ENCODE assay signal across 15 cellular contexts in the genomic region with DNA sequence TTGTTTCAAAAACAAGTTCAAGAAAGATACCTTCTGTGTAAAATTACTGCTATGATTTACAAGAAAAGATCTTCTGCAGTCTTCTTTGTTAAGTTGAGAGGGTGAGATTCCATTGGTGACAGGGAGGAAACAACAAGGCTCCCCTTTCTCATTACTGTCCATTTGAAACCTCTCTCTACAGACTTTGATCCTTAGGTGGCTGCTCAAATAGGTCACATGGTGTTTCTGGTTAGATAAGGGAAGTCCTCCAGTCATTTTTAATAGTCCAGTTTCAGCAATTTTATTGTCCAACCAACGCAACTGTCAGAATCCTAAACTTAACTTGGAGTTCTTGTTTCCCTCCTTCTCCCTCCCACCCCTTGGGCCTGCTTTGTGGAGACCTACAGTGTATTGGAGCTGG.
DNase-seq lines count a peak whose midpoint lies in the region; ATAC-seq and TF ChIP-seq lines count a peak whose summit lies in the region.
"Had no signal": no experiment of that assay in that cellular context is flagged by ENCODE, and none has a peak within 500 bp of the region (broad histone marks: within the 10 kb centered on the region; RNA-seq: fewer than 3 reads in every experiment).

No MANE protein-coding gene starts in this region.

- H2AK9ac ChIP-seq in IMR-90 (replicated peaks; ENCODE audit: low read depth, low read length, poor library complexity): no peak overlapping the region

- no peak overlapping the region for H3K9ac ChIP-seq in IMR-90 (ENCODE audit: low read depth, low read length)
- H3K9ac ChIP-seq in trophoblast cell (ENCODE audit: low read length): no peak overlapping the region
- H3K9ac ChIP-seq in H9 (ENCODE audit: extremely low read depth, insufficient read length, low read length): no peak overlapping the region

- H3T11ph ChIP-seq in H9 (ENCODE audit: low read length): no peak overlapping the region

- 0 out of 2 replicates have a peak, but pooled peaks cover 2% of the 10 kb centered on the region for H3K9me1 ChIP-seq in IMR-90 (ENCODE audit: insufficient read depth, low read length)

- TF ChIP-seq POLR2A in IMR-90 (IDR thresholded peaks at IDR 0.05; ENCODE audit: low read depth, low read length): no peak

- H3K4me1 ChIP-seq in IMR-90 (ENCODE audit: control insufficient read depth, insufficient read depth, low read length): peaks cover 9% of the 10 kb centered on the region
- H3K4me1 ChIP-seq in trophoblast cell (ENCODE audit: control insufficient read depth in 1 of 2, insufficient read depth in 2 of 2, low read length in 2 of 2): peaks cover 4 to 8% of the 10 kb centered on the region in 2 experiments
- peaks cover 6% of the 10 kb centered on the region; the same call in 1 of the 2 replicates for H3K4me1 ChIP-seq in H9 (ENCODE audit: insufficient read depth, low read length)

- dilution Hi-C loops in IMR-90 (cut with HindIII; ENCODE audit: low sequenced_read_pairs, unreplicated experiment): no loop called here

- H3K9me3 Mint-ChIP-seq in H9: no peaks in the 10 kb centered on the region

- H2BK12ac ChIP-seq in trophoblast cell (ENCODE audit: low read length): peak overlapping the region; percentile 4
- H2BK12ac ChIP-seq in H9 (ENCODE audit: insufficient read length, low read depth, low read length): no peak overlapping the region

- H2AK5ac ChIP-seq in IMR-90 (ENCODE audit: low read depth, low read length) (peak overlapping the region; percentile 67; the same call in 1 of the 2 replicates), trophoblast cell (ENCODE audit: low read length) (no peak overlapping the region), H9 (ENCODE audit: insufficient read length, low read length) (no peak overlapping the region)

- H3K36me3 Mint-ChIP-seq in H9 (ENCODE audit: insufficient read depth in 1 of 3, low read depth in 3 of 3): peaks cover 5 to 7% (median 6%) of the 10 kb centered on the region in 3 experiments; a peak in 4 of 7 replicates
- H3K36me3 Mint-ChIP-seq: CD14-positive monocyte had no signal

- H2BK5ac ChIP-seq in IMR-90 (ENCODE audit: low read depth, low read length, poor library complexity, severe bottlenecking) (no peak overlapping the region), trophoblast cell (ENCODE audit: low read depth, low read length, poor library complexity) (no peak overlapping the region), H9 (ENCODE audit: insufficient read length, low read length) (no peak overlapping the region)

- no peak overlapping the region for H4K12ac ChIP-seq in trophoblast cell (ENCODE audit: low read depth, low read length)

- DNase-seq in IMR-90 (no peak), epithelial cell of prostate (ENCODE audit: low read depth, low spot score) (no peak), trophoblast cell (no peak), H9 (no peak), posterior vena cava (ENCODE audit: low spot score) (no peak), SKM-1 (lab: John Stamatoyannopoulos, UW; ENCODE audit: unreplicated experiment) (no peak)
- DNase-seq: NCI-H1048, NCI-H2107, NCI-H446, SHP77 treated with DMSO at 0.1 percent for 48 hours had no signal

- TF ChIP-seq RAD21 in IMR-90 (IDR thresholded peaks at IDR 0.05; ENCODE audit: low read length): no peak

- H4K20me1 ChIP-seq in IMR-90 (ENCODE audit: insufficient read depth, low read length): no peaks in the 10 kb centered on the region
- H4K20me1 ChIP-seq in H9 (ENCODE audit: control insufficient read depth, insufficient read depth, insufficient read length): no peaks in the 10 kb centered on the region

- H4K5ac ChIP-seq in IMR-90 (ENCODE audit: low read depth, low read length) (peak overlapping the region; percentile 73), H9 (ENCODE audit: insufficient read length, low read depth, low read length) (no peak overlapping the region)

- H2BK120ac ChIP-seq in IMR-90 (ENCODE audit: low read depth, low read length): peak overlapping the region; percentile 72
- H2BK120ac ChIP-seq in trophoblast cell (ENCODE audit: insufficient read depth, low read length, poor library complexity): peak overlapping the region; percentile 6
- no peak overlapping the region for H2BK120ac ChIP-seq in H9 (ENCODE audit: low read depth, low read length, poor library complexity, severe bottlenecking)

- H4K91ac ChIP-seq in IMR-90 (ENCODE audit: insufficient read depth, low read depth, low read length) (peak overlapping the region; percentile 63), trophoblast cell (ENCODE audit: low read depth, low read length) (peak overlapping the region; percentile 33), H9 (ENCODE audit: insufficient read length, low read depth, low read length) (no peak overlapping the region)

- no peaks in the 10 kb centered on the region for H3K23me2 ChIP-seq in H9 (ENCODE audit: insufficient read length, low read depth, low read length, poor library complexity, severe bottlenecking)

- no peak for TF ChIP-seq CTCF in 22Rv1 (IDR thresholded peaks at IDR 0.05)
- TF ChIP-seq CTCF in IMR-90 (conservative IDR thresholded peaks at IDR 0.05; ENCODE audit: low read depth, low read length): no peak
- no peak for TF ChIP-seq CTCF in H9 (conservative IDR thresholded peaks at IDR 0.05)

- WGBS in IMR-90 (ENCODE audit: extremely low coverage in 2 of 2, insufficient read length in 1 of 2), 2 experiments: no CpG with 5 or more reads among the region's 1 CpG
- WGBS in trophoblast cell (ENCODE audit: extremely low coverage, insufficient coverage, insufficient read length): no CpG with 5 or more reads among the region's 1 CpG
- no CpG with 5 or more reads among the region's 1 CpG for WGBS in H9 (ENCODE audit: extremely low coverage, insufficient read length, low lambda C conversion rate)

- peak overlapping the region; percentile 62 to 87; a peak in 3 of 4 replicates for H4K8ac ChIP-seq in IMR-90 (ENCODE audit: low read depth in 2 of 2, low read length in 2 of 2)
- H4K8ac ChIP-seq in trophoblast cell (ENCODE audit: low read depth, low read length): no peak overlapping the region
- H4K8ac ChIP-seq in H9 (replicated peaks; ENCODE audit: insufficient read length, low read depth, low read length): no peak overlapping the region

- H2BK15ac ChIP-seq in IMR-90 (ENCODE audit: low read depth, low read length) (peak overlapping the region; percentile 99), H9 (ENCODE audit: low read depth, low read length) (no peak overlapping the region)

- intact Hi-C loops in IMR-90 (cut with micrococcal nuclease) (no loop called here), posterior vena cava (cut with DNase I) (loop anchor here in 1 of 2 donors (2.0 to 5.0 kb wide), 2 partner anchors 78 to 882 kb away; no protein-coding TSS in a partner anchor)

- in situ Hi-C loops in IMR-90 (cut with MboI; ENCODE audit: low sequenced_read_pairs): no loop called here

- POLR2A ChIA-PET in IMR-90 (lab: Charles Lee; ENCODE audit: unreplicated experiment): no interaction called here

- H3K18ac ChIP-seq in IMR-90 (ENCODE audit: low read depth, low read length): peak overlapping the region; percentile 93
- H3K18ac ChIP-seq in trophoblast cell (ENCODE audit: low read length): no peak overlapping the region
- no peak overlapping the region for H3K18ac ChIP-seq in H9 (ENCODE audit: insufficient read length, low read depth, low read length)

- no peak overlapping the region for H3K4me3 ChIP-seq in IMR-90 (ENCODE audit: insufficient read depth, low read depth, low read length)
- no peak overlapping the region for H3K4me3 ChIP-seq in trophoblast cell (ENCODE audit: low read depth, low read length)
- H3K4me3 ChIP-seq: GM12878, Peyer's patch had no signal

- no peaks in the 10 kb centered on the region for H3K27me3 ChIP-seq in IMR-90 (ENCODE audit: control insufficient read depth, insufficient read depth, low read length)
- H3K27me3 ChIP-seq in trophoblast cell (ENCODE audit: insufficient read depth, low read length): no peaks in the 10 kb centered on the region
- no peaks in the 10 kb centered on the region for H3K27me3 ChIP-seq in H9 (ENCODE audit: insufficient read depth, low read length)
- H3K27me3 ChIP-seq: Peyer's patch had no signal

- no peak for ATAC-seq in IMR-90 (ENCODE audit: low read depth)
- ATAC-seq in HG02588 (IDR thresholded peaks at IDR 0.05; ENCODE audit: unreplicated experiment): no peak
- ATAC-seq: GM12878 had no signal

- no TSS peak for BruUV-seq in IMR-90 (replicated peaks; lab: Mats Ljungman, UMichigan)

- H3K27ac ChIP-seq in 22Rv1: peak overlapping the region; percentile 66; the same call in 1 of the 2 replicates
- peak overlapping the region; percentile 24; the same call in 1 of the 2 replicates for H3K27ac ChIP-seq in IMR-90 (ENCODE audit: insufficient read depth, low read length)
- H3K27ac ChIP-seq in epithelial cell of prostate: peak overlapping the region; percentile 90
- H3K27ac ChIP-seq in trophoblast cell (ENCODE audit: low read depth, low read length): no peak overlapping the region
- H3K27ac ChIP-seq in H9 (ENCODE audit: insufficient read length, low read depth, low read length): no peak overlapping the region

- H3K79me1 ChIP-seq in IMR-90 (ENCODE audit: low read depth in 1 of 2, low read length in 2 of 2) (no peaks in the 10 kb centered on the region), trophoblast cell (ENCODE audit: low read length) (peaks cover 3% of the 10 kb centered on the region), H9 (ENCODE audit: insufficient read depth, low read depth, low read length, poor library complexity, severe bottlenecking) (no peaks in the 10 kb centered on the region)

- peak overlapping the region in 1 of 3 experiments; percentile 73; a peak in 2 of 7 replicates for H3K27ac Mint-ChIP-seq in H9
- H3K27ac Mint-ChIP-seq: CD14-positive monocyte had no signal

- H3K36me3 ChIP-seq in IMR-90 (ENCODE audit: control insufficient read depth, insufficient read depth, low read length) (no peaks in the 10 kb centered on the region), trophoblast cell (ENCODE audit: control insufficient read depth in 1 of 2, insufficient read depth in 2 of 2, low read length in 2 of 2) (no peaks in the 10 kb centered on the region)
- H3K36me3 ChIP-seq: Peyer's patch had no signal

- H3K14ac ChIP-seq in IMR-90 (replicated peaks; ENCODE audit: low read depth, low read length) (peak overlapping the region; percentile 45), trophoblast cell (ENCODE audit: low read length) (no peak overlapping the region), H9 (ENCODE audit: insufficient read depth, low read length) (no peak overlapping the region)

- H3K4me3 Mint-ChIP-seq in H9: no peak overlapping the region
- H3K4me3 Mint-ChIP-seq: CD14-positive monocyte had no signal

- CTCF ChIA-PET in IMR-90 (lab: Yijun Ruan, JAX): interaction anchor here (0.6 to 1.5 kb wide), 2 partner anchors 10 to 1002 kb away, joined by 4 read pairs; no protein-coding TSS in a partner anchor

- H3K23ac ChIP-seq in IMR-90 (ENCODE audit: low read depth, low read length) (no peak overlapping the region), trophoblast cell (ENCODE audit: low read length) (no peak overlapping the region), H9 (ENCODE audit: insufficient read length, low read depth, low read length) (no peak overlapping the region)

- no peak overlapping the region for H2AFZ ChIP-seq in IMR-90 (replicated peaks; ENCODE audit: low read length, poor library complexity)
- no peak overlapping the region for H2AFZ ChIP-seq in trophoblast cell (ENCODE audit: insufficient read depth, low read length, poor library complexity)
- H2AFZ ChIP-seq in H9 (ENCODE audit: low read length): no peak overlapping the region

- H3K4me2 ChIP-seq in IMR-90 (ENCODE audit: low read depth, low read length) (no peak overlapping the region), trophoblast cell (ENCODE audit: low read length) (no peak overlapping the region), H9 (ENCODE audit: insufficient read depth, insufficient read length, low read length) (no peak overlapping the region)

- H3K27me3 Mint-ChIP-seq in H9 (ENCODE audit: low read depth): no peaks in the 10 kb centered on the region; the same call in 1 of the 2 replicates

- H3K9me3 ChIP-seq in IMR-90 (ENCODE audit: control insufficient read depth, insufficient read depth, low read length): no peaks in the 10 kb centered on the region
- no peaks in the 10 kb centered on the region for H3K9me3 ChIP-seq in trophoblast cell (ENCODE audit: insufficient read depth, low read depth, low read length)
- H3K9me3 ChIP-seq in H9 (ENCODE audit: control insufficient read depth, low read depth, low read length): no peaks in the 10 kb centered on the region
- H3K9me3 ChIP-seq: Peyer's patch had no signal

- H3K56ac ChIP-seq in IMR-90 (ENCODE audit: extremely low read depth, insufficient read depth, low read length) (no peak overlapping the region), H9 (ENCODE audit: insufficient read length, low read depth, low read length) (no peak overlapping the region)

- H3K4me1 Mint-ChIP-seq in H9: peaks cover 43 to 44% of the 10 kb centered on the region in 2 experiments
- H3K4me1 Mint-ChIP-seq: CD14-positive monocyte had no signal

- H3K79me2 ChIP-seq in trophoblast cell (ENCODE audit: control insufficient read depth, insufficient read depth, low read length, poor library complexity) (no peaks in the 10 kb centered on the region), H9 (ENCODE audit: insufficient read depth, low read length) (no peaks in the 10 kb centered on the region)

- H2BK20ac ChIP-seq in IMR-90 (ENCODE audit: low read depth, low read length): peak overlapping the region; percentile 81
- H2BK20ac ChIP-seq in H9 (ENCODE audit: low read depth, low read length, poor library complexity, severe bottlenecking): no peak overlapping the region

- H3K4ac ChIP-seq in IMR-90 (ENCODE audit: low read depth, low read length): peak overlapping the region; percentile 59
- no peak overlapping the region for H3K4ac ChIP-seq in trophoblast cell (ENCODE audit: low read depth, low read length)
- no peak overlapping the region for H3K4ac ChIP-seq in H9 (ENCODE audit: low read depth, low read length)

Comparison
In these comparisons a context has a peak if more than half of its experiments do, and no peak if none do; other contexts are left out.
1. H3K27ac ChIP-seq: peak in 22Rv1 (single experiment), IMR-90 (single experiment) and epithelial cell of prostate (single experiment); none in trophoblast cell (single experiment) and H9 (single experiment).
2. H4K8ac ChIP-seq: peak in IMR-90 (2 of 2); none in trophoblast cell (single experiment) and H9 (single experiment).